In the genomic region with DNA sequence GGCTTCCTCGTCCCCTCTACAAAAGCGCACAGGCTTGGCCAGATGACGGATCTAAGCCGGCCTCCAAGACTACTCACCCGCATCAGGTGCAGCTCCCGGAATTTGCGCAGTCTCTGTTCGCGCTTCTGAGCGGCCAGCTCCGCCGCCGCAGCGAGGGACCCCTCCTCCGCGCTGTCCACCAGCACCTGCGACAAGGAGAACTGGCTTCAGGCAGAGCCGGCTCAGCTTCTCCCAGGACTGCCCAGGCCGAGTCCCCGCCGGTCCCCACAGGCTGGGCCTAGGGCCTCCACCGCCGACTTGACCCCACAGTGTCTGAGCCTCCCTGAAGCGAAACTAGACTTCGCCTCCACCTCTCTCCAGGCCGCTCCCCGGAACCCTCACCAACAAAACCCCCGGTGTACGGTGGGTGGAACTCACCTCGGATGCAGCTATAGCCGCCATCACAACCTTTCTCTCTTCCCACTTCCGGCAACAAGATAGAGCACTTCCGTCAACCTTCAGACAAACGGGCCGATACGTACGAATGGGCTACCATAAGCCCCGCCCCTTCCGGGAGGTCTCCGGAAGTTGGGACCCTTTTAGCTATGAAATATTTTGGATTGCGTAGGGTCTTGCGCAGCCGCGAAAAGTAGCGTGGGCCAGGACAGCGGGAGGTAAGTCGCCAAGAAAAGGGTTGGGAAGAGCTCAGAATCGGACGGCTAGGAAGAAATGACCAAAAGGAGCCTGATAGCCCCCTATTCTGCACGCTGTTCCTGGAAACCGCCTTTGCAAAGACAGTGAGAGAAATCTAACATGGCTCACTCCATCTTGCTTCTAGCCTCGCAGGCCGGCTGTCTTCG, we compare ENCODE assay signal across 8 cellular contexts. TPM values are rescaled to one million over a fixed set of nuclear protein-coding genes. Genes with fewer than 3 reads are reported as not detected.
A peak's percentile ranks its signal among the peaks of the same experiment; 100 is the strongest.
DNase-seq lines count a peak whose midpoint lies in the region; ATAC-seq and TF ChIP-seq lines count a peak whose summit lies in the region.

A gene (minus strand): TSS at position 476 of the 839 bp plus-strand sequence. CDS start 35 bp downstream, at position 441.

- H3K9ac ChIP-seq in PC-3 (ENCODE audit: low read length) (peak within 1 kb of the TSS; percentile 88), mucosa of rectum (ENCODE audit: low read depth in 1 of 2, low read length in 2 of 2) (peak within 1 kb of the TSS; percentile 94 to 98)

- CTCF ChIA-PET in PC-3 (lab: Charles Lee): no interaction called here

- peak; percentile 80 for ATAC-seq in GM21619 (IDR thresholded peaks at IDR 0.05; ENCODE audit: unreplicated experiment)
- ATAC-seq in PC-3: peak; percentile 93

- H4K20me1 ChIP-seq in PC-3 (ENCODE audit: low read length): no peaks in the 10 kb centered on the region

- BruUV-seq in PC-3 (replicated peaks; lab: Mats Ljungman, UMichigan): TSS peak; percentile 80

- H3K4me3 ChIP-seq in Jurkat, Clone E6-1 (ENCODE audit: low read length): peak within 1 kb of the TSS; percentile 80
- peak within 1 kb of the TSS; percentile 91 for H3K4me3 ChIP-seq in PC-3 (ENCODE audit: low read length)
- peak within 1 kb of the TSS; percentile 97 to 99 for H3K4me3 ChIP-seq in esophagus (ENCODE audit: low read depth in 1 of 2, low read length in 2 of 2)
- H3K4me3 ChIP-seq in mucosa of rectum (ENCODE audit: low read length in 2 of 2): peak within 1 kb of the TSS; percentile 99

- H3K27ac ChIP-seq in PC-3 (ENCODE audit: low read length): peak within 1 kb of the TSS; percentile 72
- peak within 1 kb of the TSS; percentile 92 to 97 for H3K27ac ChIP-seq in esophagus (ENCODE audit: low read depth in 2 of 2, low read length in 1 of 2)
- peak within 1 kb of the TSS; percentile 95 to 98 for H3K27ac ChIP-seq in mucosa of rectum (ENCODE audit: low read depth in 2 of 2, low read length in 2 of 2)

- H3K27me3 ChIP-seq in PC-3 (ENCODE audit: low read length) (no peaks in the 10 kb centered on the region), esophagus (ENCODE audit: control insufficient read depth in 1 of 2, insufficient read depth in 2 of 2, low read length in 2 of 2) (no peaks in the 10 kb centered on the region), mucosa of rectum (ENCODE audit: control insufficient read depth in 2 of 2, insufficient read depth in 2 of 2, low read length in 2 of 2) (no peaks in the 10 kb centered on the region)

- 0% methylated on average over 54 of the region's 54 CpGs for WGBS in esophagus, 2 donors

- H3K9me2 ChIP-seq in PC-3 (replicated peaks; ENCODE audit: low read length): no peaks in the 10 kb centered on the region

- POLR2A ChIA-PET in PC-3 (lab: Charles Lee; ENCODE audit: unreplicated experiment): interaction anchor here (0.6 kb wide), 3 partner anchors 9 to 937 kb away, joined by 4 to 5 read pairs (median 4); no protein-coding TSS in a partner anchor

- TF ChIP-seq CTCF in PC-3 (conservative IDR thresholded peaks at IDR 0.05; ENCODE audit: low read depth, low read length): no peak

- peak within 1 kb of the TSS; percentile 97 for H3K4me2 ChIP-seq in PC-3 (ENCODE audit: low read length)

- H3K9me3 ChIP-seq in PC-3 (ENCODE audit: low read length) (no peaks in the 10 kb centered on the region), esophagus (ENCODE audit: control insufficient read depth in 2 of 2, insufficient read depth in 1 of 2, low read depth in 1 of 2, low read length in 1 of 2) (no peaks in the 10 kb centered on the region), mucosa of rectum (ENCODE audit: control insufficient read depth in 2 of 2, low read length in 2 of 2) (no peaks in the 10 kb centered on the region)

- intact Hi-C loops in PC-3 (cut with micrococcal nuclease): no loop called here

- DNase-seq in DMS 273 treated with DMSO at 0.1 percent for 48 hours (lab: John Stamatoyannopoulos, UW) (peak; percentile 89), PC-3 (peak; percentile 84), activated T-cell treated with anti-CD3 and anti-CD28 coated beads for 48 hours (ENCODE audit: low read depth) (peak; percentile 83)
- peak; percentile 95 for DNase-seq in Jurkat, Clone E6-1 (ENCODE audit: low read depth, low spot score)
- peak; percentile 94 for DNase-seq in stimulated activated CD8-positive, alpha-beta memory T cell treated with anti-CD3 and anti-CD28 coated beads, Interleukin-4, amount 100 ng/mL, for 48 hours

- H2AFZ ChIP-seq in PC-3 (ENCODE audit: low read length): peak within 1 kb of the TSS; percentile 74

- H3K36me3 ChIP-seq in PC-3 (ENCODE audit: low read depth, low read length) (peaks cover 16% of the 10 kb centered on the region), esophagus (ENCODE audit: control insufficient read depth in 2 of 2, insufficient read depth in 2 of 2, low read length in 1 of 2) (peaks cover 0 to 2% of the 10 kb centered on the region in 2 donors), mucosa of rectum (ENCODE audit: control insufficient read depth in 2 of 2, insufficient read depth in 2 of 2, low read length in 2 of 2) (peaks cover 19 to 27% of the 10 kb centered on the region in 2 donors)

- H3F3A ChIP-seq in PC-3 (ENCODE audit: low read length, unreplicated experiment): no peaks in the 10 kb centered on the region

- peaks cover 42% of the 10 kb centered on the region for H3K79me2 ChIP-seq in PC-3 (ENCODE audit: low read length)

- H3K4me1 ChIP-seq in PC-3 (ENCODE audit: insufficient read depth, low read length) (peaks cover 21% of the 10 kb centered on the region), esophagus (ENCODE audit: control insufficient read depth in 2 of 2, insufficient read depth in 2 of 2, low read length in 1 of 2) (no peaks in the 10 kb centered on the region), mucosa of rectum (ENCODE audit: control insufficient read depth in 2 of 2, insufficient read depth in 2 of 2, low read length in 2 of 2) (peaks cover 21 to 23% of the 10 kb centered on the region in 2 donors)

RNA-seq across cellular contexts. Expression of the gene that starts here (rescaled TPM):
- 56.3 TPM for polyA plus RNA-seq in Jurkat, Clone E6-1 (2012; ENCODE audit: insufficient read depth, insufficient read length)
- 29.8 and 31.0 TPM in 2 replicates for total RNA-seq in PC-3 (2014; rRNA removed)
- polyA plus RNA-seq in esophagus: 10 to 100 TPM; 42.3 to 49.2 TPM

Comparison
In these comparisons a context has a peak if more than half of its experiments do, and no peak if none do; other contexts are left out.
1. Peak in every context shown above with its lines: DNase-seq, ATAC-seq, H3K4me3 ChIP-seq and H3K27ac ChIP-seq.